Comparison of ENCODE assay signal across 18 cellular contexts in genomic region chr22:50625568-50626313, GRCh38. TPM values are rescaled to one million over a fixed set of nuclear protein-coding genes. Genes with fewer than 3 reads are reported as not detected.
DNase-seq lines count a peak whose midpoint lies in the region; ATAC-seq, FAIRE-seq and TF ChIP-seq lines count a peak whose summit lies in the region.
"Had no signal": no experiment of that assay in that cellular context is flagged by ENCODE, and none has a peak within 500 bp of the region (broad histone marks: within the 10 kb centered on the region; RNA-seq: fewer than 3 reads in every experiment).

No MANE protein-coding gene starts in this region.

- intact Hi-C loops in psoas muscle (cut with DNase I): loop anchor here in 1 of 2 donors (5.0 kb wide), 1 partner anchor 77 kb away; no protein-coding TSS in a partner anchor

- peaks cover 13 to 26% (median 26%) of the 10 kb centered on the region in 3 donors for H3K4me1 Mint-ChIP-seq in IgD-negative memory B cell

- peak overlapping the region in 1 of 4 donors; percentile 21 for H3K4me3 Mint-ChIP-seq in IgD-negative memory B cell

- no peaks in the 10 kb centered on the region for H3K27me3 Mint-ChIP-seq in IgD-negative memory B cell
- H3K27me3 Mint-ChIP-seq: CD4-positive, CD25-positive, alpha-beta regulatory T cell had no signal

- H3K4me1 ChIP-seq in psoas muscle: peaks cover 27% of the 10 kb centered on the region

- peak; percentile 29 for DNase-seq in activated CD4-positive, CD25-positive, alpha-beta regulatory T cell treated with anti-CD3 and anti-CD28 coated beads, Interleukin-2, amount 50 U/mL, for 72 hours
- DNase-seq in ecto neural progenitor cell (ENCODE audit: low spot score) (peak; percentile 46), psoas muscle (peak in 1 of 2 donors; percentile 66), ureter (ENCODE audit: low spot score) (no peak), GM19239 (ENCODE audit: insufficient read length, low spot score) (no peak)
- DNase-seq: amygdala; CD4-positive, CD25-positive, alpha-beta regulatory T cell; kidney glomerular epithelial cell; MG63; NCI-H2107; NCI-H774; T1000 had no signal

- H3K27ac ChIP-seq in psoas muscle: no peak overlapping the region
- H3K27ac ChIP-seq: A549 had no signal

- H3K9me3 ChIP-seq in psoas muscle: no peaks in the 10 kb centered on the region
- H3K9me3 ChIP-seq: A549, MG63 had no signal

- FAIRE-seq in GM19239 (lab: Jason Lieb, UNC): no peak
- FAIRE-seq: A549, colon, GM12892 had no signal

- H3K4me3 ChIP-seq in psoas muscle: peak overlapping the region; percentile 91
- H3K4me3 ChIP-seq: A549, MG63 had no signal

- H3K27me3 ChIP-seq in psoas muscle (ENCODE audit: insufficient read depth in 3 of 3, low read length in 2 of 3): no peaks in the 10 kb centered on the region

- H3K27ac Mint-ChIP-seq in IgD-negative memory B cell: peak overlapping the region in 2 of 3 donors; percentile 31 to 67

- 82 to 86% (median 84%) methylated on average over 24 to 27 of the region's 27 CpGs for WGBS in psoas muscle, 3 donors

- H3K9me3 Mint-ChIP-seq in IgD-negative memory B cell: no peaks in the 10 kb centered on the region

- peaks cover 0 to 17% of the 10 kb centered on the region in 2 donors for H3K36me3 ChIP-seq in psoas muscle (ENCODE audit: insufficient read depth in 1 of 2, low read depth in 1 of 2)
- H3K36me3 ChIP-seq: MG63 had no signal

- no peaks in the 10 kb centered on the region for H3K36me3 Mint-ChIP-seq in IgD-negative memory B cell

- TF ChIP-seq CTCF in psoas muscle (IDR thresholded peaks at IDR 0.05): peak; percentile 11

- ATAC-seq in activated CD4-positive, CD25-positive, alpha-beta regulatory T cell treated with anti-CD3 and anti-CD28 coated beads, Interleukin-2, amount 50 U/mL, for 24 hours: no peak
- ATAC-seq in psoas muscle (no peak), HG03175 (IDR thresholded peaks at IDR 0.05; ENCODE audit: unreplicated experiment) (no peak)

RNA-seq across cellular contexts. Expression of gene ARSA, which starts 2.2 kb away (rescaled TPM):
- polyA plus RNA-seq in IgD-negative memory B cell: 11.5 TPM
- total RNA-seq in psoas muscle: 10 to 100 TPM in 2 of 4 donors, 1 to 10 TPM in 2; 8.8 to 13.6 (median 10.4) TPM
- 10 to 100 TPM in 1 of 3 donors, 1 to 10 TPM in 2; 8.3 to 11.7 (median 9.8) TPM for polyA plus RNA-seq in psoas muscle
- 61.9 TPM for total RNA-seq in ureter

RNA-seq across cellular contexts. Expression of gene MAPK8IP2, which starts 25.1 kb away (rescaled TPM):
- polyA plus RNA-seq in IgD-negative memory B cell (not detected), psoas muscle (under 1 TPM; 0.13 to 0.22 (median 0.15) TPM)
- total RNA-seq in psoas muscle (under 1 TPM; 0.12 to 0.34 (median 0.17) TPM), ureter (0.83 TPM)
- polyA plus RNA-seq: CD4-positive, CD25-positive, alpha-beta regulatory T cell had no signal

RNA-seq across cellular contexts. Expression of gene CHKB, which starts 43.1 kb away (rescaled TPM):
- polyA plus RNA-seq in IgD-negative memory B cell (38.6 TPM), psoas muscle (10 to 100 TPM; 13.1 to 14.3 (median 13.6) TPM)
- total RNA-seq in psoas muscle (10 to 100 TPM; 11.5 to 25.2 (median 16.3) TPM), ureter (98.0 TPM)

RNA-seq across cellular contexts. Expression of gene SHANK3, which starts 46.9 kb away (rescaled TPM):
- polyA plus RNA-seq in IgD-negative memory B cell: not detected
- total RNA-seq in psoas muscle: 10 to 100 TPM in 3 of 4 donors, 1 to 10 TPM in 1; 7.5 to 16.3 (median 13.5) TPM
- polyA plus RNA-seq in psoas muscle: 1 to 10 TPM; 4.2 to 9.3 (median 4.8) TPM
- total RNA-seq in ureter: 37.1 TPM
- polyA plus RNA-seq: CD4-positive, CD25-positive, alpha-beta regulatory T cell had no signal

RNA-seq across cellular contexts. Expression of gene CPT1B, which starts 47.5 kb away (rescaled TPM):
- polyA plus RNA-seq in IgD-negative memory B cell (1.6 TPM), psoas muscle (10 to 100 TPM; 57.4 to 87.6 (median 70.8) TPM)
- total RNA-seq in psoas muscle (100 to 1,000 TPM in 3 of 4 donors, 10 to 100 TPM in 1; 75.8 to 144 (median 139) TPM), ureter (62.3 TPM)

Comparison
In these comparisons a context has a peak if more than half of its experiments do, and no peak if none do; other contexts are left out.
1. DNase-seq: peak in activated CD4-positive, CD25-positive, alpha-beta regulatory T cell treated with anti-CD3 and anti-CD28 coated beads, Interleukin-2, amount 50 U/mL, for 72 hours (single experiment) and ecto neural progenitor cell (single experiment); none in ureter (single experiment) and GM19239 (single experiment).